Comparison of ENCODE assay signal across 13 cellular contexts in the genomic region with DNA sequence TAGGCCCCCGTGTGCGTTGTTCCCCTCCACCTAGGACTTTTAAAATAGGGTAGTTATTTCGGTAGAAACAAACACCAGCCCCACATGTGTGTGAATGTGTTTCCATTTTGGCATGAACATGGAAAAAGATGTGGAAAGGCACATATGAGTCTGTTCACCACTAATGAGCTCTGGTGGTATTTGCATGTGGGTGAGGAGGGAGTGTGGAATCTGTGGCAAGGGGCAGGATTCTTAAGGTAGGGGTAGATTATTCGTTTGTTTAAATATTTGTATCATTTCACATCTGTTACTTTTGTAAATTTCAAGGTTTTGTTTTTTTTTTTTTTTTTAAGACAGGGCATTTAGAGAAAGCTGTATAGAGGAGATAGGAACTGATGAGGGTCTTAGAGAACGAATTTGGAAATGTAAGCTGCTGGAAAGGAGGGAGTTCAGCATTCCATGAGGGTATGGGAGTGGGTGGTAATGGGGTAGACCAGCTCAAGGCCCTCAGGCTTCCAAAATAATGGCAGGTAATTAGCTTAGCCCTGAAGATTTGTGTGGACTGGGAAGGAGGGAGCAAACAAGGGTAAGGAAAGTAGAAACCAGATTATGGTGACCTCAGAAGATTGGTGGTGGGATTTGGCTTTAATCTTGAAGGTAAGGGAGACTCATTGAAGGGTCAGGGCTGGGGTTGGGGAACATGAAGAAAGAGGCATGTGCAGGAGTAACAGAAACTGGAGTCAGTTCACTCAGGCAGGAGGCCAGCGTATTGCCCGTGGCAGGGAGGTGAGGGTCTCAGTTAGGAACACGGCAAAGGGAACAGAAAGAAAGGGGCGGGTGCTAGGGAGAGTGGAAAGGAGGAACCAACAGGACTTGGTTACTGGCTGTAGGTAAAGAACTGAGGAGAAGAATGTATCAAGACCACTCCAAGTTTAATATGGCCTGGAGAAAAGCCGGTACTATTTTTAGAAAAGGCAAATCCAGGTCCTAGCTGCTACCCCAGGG.
DNase-seq lines count a peak whose midpoint lies in the region; ATAC-seq and TF ChIP-seq lines count a peak whose summit lies in the region.
"Had no signal": no experiment of that assay in that cellular context is flagged by ENCODE, and none has a peak within 500 bp of the region (broad histone marks: within the 10 kb centered on the region; RNA-seq: fewer than 3 reads in every experiment).

No MANE protein-coding gene starts in this region.

- H3K9me3 ChIP-seq in lower lobe of right lung (no peaks in the 10 kb centered on the region), subcutaneous abdominal adipose tissue (ENCODE audit: control insufficient read depth in 5 of 5, low read length in 5 of 5) (no peaks in the 10 kb centered on the region)
- H3K9me3 ChIP-seq: pancreas had no signal

- H3K36me3 Mint-ChIP-seq in activated CD8-positive, alpha-beta memory T cell treated with anti-CD3 and anti-CD28 coated beads, Interleukin-2, amount 10 ng/mL, durations not matched to agents 7 days and 5 days = peaks cover 1% of the 10 kb centered on the region
- no peaks in the 10 kb centered on the region for H3K36me3 Mint-ChIP-seq in activated T-helper 2 cell treated with anti-CD3 and anti-CD28 coated beads, Interferon-gamma antibody, Interleukin-2, Interleukin-4, amounts not matched to agents 10 μg/mL and 5 μg/mL and 100 μg/mL, durations not matched to agents 14 hours and 24 hours and 36 hours (ENCODE audit: low read depth)

- no peak for ATAC-seq in activated CD8-positive, alpha-beta memory T cell treated with anti-CD3 and anti-CD28 coated beads, Interleukin-2, amount 10 ng/mL, durations not matched to agents 7 days and 5 days
- ATAC-seq in lower lobe of right lung (no peak), GM18511 (IDR thresholded peaks at IDR 0.05; ENCODE audit: unreplicated experiment) (no peak), GM18519 (IDR thresholded peaks at IDR 0.05; ENCODE audit: low FRiP score, unreplicated experiment) (no peak)
- ATAC-seq: pancreas had no signal

- H3K27ac ChIP-seq in lower lobe of right lung = peak overlapping the region; percentile 91
- H3K27ac ChIP-seq in subcutaneous abdominal adipose tissue (ENCODE audit: low read depth, low read length) = peak overlapping the region; percentile 48
- H3K27ac ChIP-seq: KMS-11 had no signal

- H3K27me3 ChIP-seq in lower lobe of right lung (ENCODE audit: low read depth) (no peaks in the 10 kb centered on the region), subcutaneous abdominal adipose tissue (ENCODE audit: control insufficient read depth in 5 of 5, insufficient read depth in 4 of 5, low read length in 5 of 5) (no peaks in the 10 kb centered on the region)
- H3K27me3 ChIP-seq: pancreas had no signal

- intact Hi-C loops in activated T-helper 2 cell treated with anti-CD3 and anti-CD28 coated beads, Interferon-gamma antibody, Interleukin-2, Interleukin-4, amounts not matched to agents 10 μg/mL and 5 μg/mL and 100 μg/mL, durations not matched to agents 14 hours and 24 hours and 36 hours (cut with micrococcal nuclease) = loop anchor here (2.0 to 10.0 kb wide), 5 partner anchors 25 to 227 kb away; a partner anchor contains a TSS
- intact Hi-C loops in lower lobe of right lung (cut with DNase I) = no loop called here

- peak overlapping the region in 1 of 5 donors; percentile 21 for H3K9ac ChIP-seq in subcutaneous abdominal adipose tissue (ENCODE audit: low read length in 5 of 5)
- H3K9ac ChIP-seq: KMS-11 had no signal

- H3K27ac Mint-ChIP-seq in activated CD8-positive, alpha-beta memory T cell treated with anti-CD3 and anti-CD28 coated beads, Interleukin-2, amount 10 ng/mL, durations not matched to agents 7 days and 5 days = peak overlapping the region; percentile 53
- H3K27ac Mint-ChIP-seq in activated T-helper 2 cell treated with anti-CD3 and anti-CD28 coated beads, Interferon-gamma antibody, Interleukin-2, Interleukin-4, amounts not matched to agents 10 μg/mL and 5 μg/mL and 100 μg/mL, durations not matched to agents 14 hours and 24 hours and 36 hours = peak overlapping the region; percentile 96

- TF ChIP-seq CTCF in lower lobe of right lung (IDR thresholded peaks at IDR 0.05) = no peak

- H3K4me3 ChIP-seq in lower lobe of right lung = no peak overlapping the region
- no peak overlapping the region for H3K4me3 ChIP-seq in subcutaneous abdominal adipose tissue (ENCODE audit: low read depth in 1 of 5, low read length in 5 of 5)
- H3K4me3 ChIP-seq: GM23338, pancreas had no signal

- H3K36me3 ChIP-seq in lower lobe of right lung (no peaks in the 10 kb centered on the region), subcutaneous abdominal adipose tissue (ENCODE audit: control insufficient read depth in 5 of 5, insufficient read depth in 5 of 5, low read length in 5 of 5) (peaks cover 0 to 11% (median 0%) of the 10 kb centered on the region in 5 donors)
- H3K36me3 ChIP-seq: pancreas had no signal

- peaks cover 66% of the 10 kb centered on the region for H3K4me1 Mint-ChIP-seq in activated CD8-positive, alpha-beta memory T cell treated with anti-CD3 and anti-CD28 coated beads, Interleukin-2, amount 10 ng/mL, durations not matched to agents 7 days and 5 days
- H3K4me1 Mint-ChIP-seq in activated T-helper 2 cell treated with anti-CD3 and anti-CD28 coated beads, Interferon-gamma antibody, Interleukin-2, Interleukin-4, amounts not matched to agents 10 μg/mL and 5 μg/mL and 100 μg/mL, durations not matched to agents 14 hours and 24 hours and 36 hours (ENCODE audit: low read depth) = peaks cover 73% of the 10 kb centered on the region

- CTCF ChIA-PET in activated CD8-positive, alpha-beta memory T cell treated with anti-CD3 and anti-CD28 coated beads, Interleukin-2, amount 10 ng/mL, durations not matched to agents 7 days and 5 days (lab: Charles Lee) = interaction anchor here (0.8 to 3.4 kb wide), 4 partner anchors 9 to 134 kb away, joined by 3 to 14 read pairs (median 6); a partner anchor contains a TSS

- H3K27me3 Mint-ChIP-seq in activated CD8-positive, alpha-beta memory T cell treated with anti-CD3 and anti-CD28 coated beads, Interleukin-2, amount 10 ng/mL, durations not matched to agents 7 days and 5 days = no peaks in the 10 kb centered on the region
- no peaks in the 10 kb centered on the region for H3K27me3 Mint-ChIP-seq in activated T-helper 2 cell treated with anti-CD3 and anti-CD28 coated beads, Interferon-gamma antibody, Interleukin-2, Interleukin-4, amounts not matched to agents 10 μg/mL and 5 μg/mL and 100 μg/mL, durations not matched to agents 14 hours and 24 hours and 36 hours (ENCODE audit: low read depth)

- H3K4me3 Mint-ChIP-seq in activated CD8-positive, alpha-beta memory T cell treated with anti-CD3 and anti-CD28 coated beads, Interleukin-2, amount 10 ng/mL, durations not matched to agents 7 days and 5 days = no peak overlapping the region
- no peak overlapping the region for H3K4me3 Mint-ChIP-seq in activated T-helper 2 cell treated with anti-CD3 and anti-CD28 coated beads, Interferon-gamma antibody, Interleukin-2, Interleukin-4, amounts not matched to agents 10 μg/mL and 5 μg/mL and 100 μg/mL, durations not matched to agents 14 hours and 24 hours and 36 hours (ENCODE audit: low read depth)
- H3K4me3 Mint-ChIP-seq: GM23338 had no signal

- no peak for DNase-seq in activated CD8-positive, alpha-beta memory T cell treated with anti-CD3 and anti-CD28 coated beads, Interleukin-2, amount 10 ng/mL, durations not matched to agents 7 days and 5 days
- DNase-seq in activated CD8-positive, alpha-beta memory T cell treated with anti-CD3 and anti-CD28 coated beads for 24 hours = no peak
- no peak for DNase-seq in activated T-helper 2 cell treated with anti-CD3 and anti-CD28 coated beads, Interferon-gamma antibody, Interleukin-2, Interleukin-4, amounts not matched to agents 10 μg/mL and 5 μg/mL and 100 μg/mL, durations not matched to agents 14 hours and 24 hours and 36 hours (ENCODE audit: low spot score)
- DNase-seq in lower lobe of right lung (no peak), germinal center (ENCODE audit: low spot score) (no peak)
- DNase-seq: kidney glomerular epithelial cell, SIG-M5 had no signal

- H3K4me1 ChIP-seq in lower lobe of right lung (peaks cover 33% of the 10 kb centered on the region), subcutaneous abdominal adipose tissue (ENCODE audit: control insufficient read depth in 5 of 5, insufficient read depth in 5 of 5, low read length in 5 of 5) (peaks cover 7 to 23% (median 20%) of the 10 kb centered on the region in 5 donors)

- H3K9me3 Mint-ChIP-seq in activated CD8-positive, alpha-beta memory T cell treated with anti-CD3 and anti-CD28 coated beads, Interleukin-2, amount 10 ng/mL, durations not matched to agents 7 days and 5 days (ENCODE audit: low read depth) = no peaks in the 10 kb centered on the region
- H3K9me3 Mint-ChIP-seq in activated T-helper 2 cell treated with anti-CD3 and anti-CD28 coated beads, Interferon-gamma antibody, Interleukin-2, Interleukin-4, amounts not matched to agents 10 μg/mL and 5 μg/mL and 100 μg/mL, durations not matched to agents 14 hours and 24 hours and 36 hours = peaks cover 9% of the 10 kb centered on the region
- H3K9me3 Mint-ChIP-seq: GM23338 had no signal
